16 cellular contexts compared by ENCODE assay signal in genomic region chr11:67264260-67264659, GRCh38. TPM values are rescaled to one million over a fixed set of nuclear protein-coding genes. Genes with fewer than 3 reads are reported as not detected.
DNase-seq lines count a peak whose midpoint lies in the region; ATAC-seq, FAIRE-seq and TF ChIP-seq lines count a peak whose summit lies in the region.
"Had no signal": no experiment of that assay in that cellular context is flagged by ENCODE, and none has a peak within 500 bp of the region (broad histone marks: within the 10 kb centered on the region; RNA-seq: fewer than 3 reads in every experiment).

No MANE protein-coding gene starts in this region.

- peaks cover 15 to 26% (median 25%) of the 10 kb centered on the region in 3 donors for H3K27me3 Mint-ChIP-seq in CD14-positive monocyte (ENCODE audit: low read depth in 3 of 3)
- H3K27me3 Mint-ChIP-seq in Caco-2 (ENCODE audit: insufficient read depth, unreplicated experiment) = no peaks in the 10 kb centered on the region
- peaks cover 2% of the 10 kb centered on the region for H3K27me3 Mint-ChIP-seq in activated naive CD8-positive, alpha-beta T cell treated with anti-CD3 and anti-CD28 coated beads, Interleukin-2, amount 50 U/mL, for 24 hours
- H3K27me3 Mint-ChIP-seq in natural killer cell (ENCODE audit: low read depth in 2 of 2) = peaks cover 0 to 3% of the 10 kb centered on the region in 2 donors

- H3K36me3 ChIP-seq in Caco-2 (ENCODE audit: control insufficient read depth, insufficient read depth, low read length) = 0 out of 2 replicates have a peak, but pooled peaks cover 3% of the 10 kb centered on the region
- H3K36me3 ChIP-seq: cardiac muscle cell, prostate gland had no signal

- H3K4me3 ChIP-seq in Caco-2 (ENCODE audit: low read depth, low read length) = no peak overlapping the region
- H3K4me3 ChIP-seq: cardiac muscle cell, prostate gland had no signal

- ATAC-seq in activated naive CD8-positive, alpha-beta T cell treated with anti-CD3 and anti-CD28 coated beads, Interleukin-2, amount 50 U/mL, for 24 hours = no peak
- ATAC-seq in natural killer cell = no peak
- ATAC-seq: PC-3 had no signal

- H3K27ac Mint-ChIP-seq in CD14-positive monocyte (peak overlapping the region in 4 of 7 donors; percentile 9 to 74 (median 36)), Caco-2 (ENCODE audit: unreplicated experiment) (no peak overlapping the region), natural killer cell (peak overlapping the region; percentile 67 to 97)
- peak overlapping the region; percentile 80 for H3K27ac Mint-ChIP-seq in activated naive CD8-positive, alpha-beta T cell treated with anti-CD3 and anti-CD28 coated beads, Interleukin-2, amount 50 U/mL, for 24 hours

- BruUV-seq in Caco-2 (replicated peaks; lab: Mats Ljungman, UMichigan) = no TSS peak

- H3K36me3 Mint-ChIP-seq in CD14-positive monocyte (peaks cover 20 to 25% of the 10 kb centered on the region in 2 donors), Caco-2 (ENCODE audit: insufficient read depth, unreplicated experiment) (peaks cover 45% of the 10 kb centered on the region), natural killer cell (no peaks in the 10 kb centered on the region)
- H3K36me3 Mint-ChIP-seq in activated naive CD8-positive, alpha-beta T cell treated with anti-CD3 and anti-CD28 coated beads, Interleukin-2, amount 50 U/mL, for 24 hours (ENCODE audit: low read depth) = peaks cover 21% of the 10 kb centered on the region

- TF ChIP-seq CTCF in CD14-positive monocyte (IDR thresholded peaks at IDR 0.05) (no peak), Caco-2 (IDR thresholded peaks at IDR 0.05; ENCODE audit: insufficient read depth in 1 of 2, low read depth in 1 of 2, low read length in 1 of 2, severe bottlenecking in 1 of 2, unreplicated experiment in 1 of 2) (no peak), natural killer cell (IDR thresholded peaks at IDR 0.05) (no peak), D721Med (IDR thresholded peaks at IDR 0.05; ENCODE audit: insufficient read depth, missing control alignments) (no peak)

- no peak for FAIRE-seq in D721Med (lab: Jason Lieb, UNC)

- DNase-seq in CD14-positive monocyte (ENCODE audit: low spot score) (no peak), Caco-2 (no peak), natural killer cell (no peak), D721Med (ENCODE audit: insufficient read length, low spot score) (no peak), amniotic stem cell (lab: John Stamatoyannopoulos, UW) (no peak)
- no peak for DNase-seq in activated naive CD8-positive, alpha-beta T cell treated with anti-CD3 and anti-CD28 coated beads, Interleukin-2, amount 50 U/mL, for 24 hours
- DNase-seq in NK-92 treated with Interleukin-12 subunit alpha and Interleukin-12 subunit beta, amount 100 ng/mL, for 24 hours (lab: John Stamatoyannopoulos, UW) = no peak
- DNase-seq: activated CD4-positive, CD25-positive, alpha-beta regulatory T cell; activated effector memory CD4-positive, alpha-beta T cell treated with Interleukin-2 at 50 U/mL for 16 hours; C1 segment of cervical spinal cord; islet precursor cell; NCI-H1694 treated with DMSO at 0.1 percent for 48 hours; NCI-H524 treated with DMSO at 0.1 percent for 48 hours; PC-3 had no signal

- peaks cover 0 to 2% (median 0%) of the 10 kb centered on the region in 7 donors for H3K9me3 Mint-ChIP-seq in CD14-positive monocyte
- no peaks in the 10 kb centered on the region for H3K9me3 Mint-ChIP-seq in Caco-2 (ENCODE audit: unreplicated experiment)
- H3K9me3 Mint-ChIP-seq in activated naive CD8-positive, alpha-beta T cell treated with anti-CD3 and anti-CD28 coated beads, Interleukin-2, amount 50 U/mL, for 24 hours = no peaks in the 10 kb centered on the region
- H3K9me3 Mint-ChIP-seq in natural killer cell = no peaks in the 10 kb centered on the region

- intact Hi-C loops in CD14-positive monocyte (cut with micrococcal nuclease) (loop anchor here in 1 of 2 donors (5.0 kb wide), 1 partner anchor 118 kb away; no protein-coding TSS in a partner anchor), Caco-2 (cut with micrococcal nuclease; ENCODE audit: unreplicated experiment) (no loop called here), natural killer cell (cut with micrococcal nuclease) (no loop called here)

- no peaks in the 10 kb centered on the region for H3K9me3 ChIP-seq in Caco-2
- H3K9me3 ChIP-seq: prostate gland had no signal

- H3K27me3 ChIP-seq in Caco-2 (replicated peaks; ENCODE audit: control insufficient read depth, insufficient read depth, low read length) = no peaks in the 10 kb centered on the region
- H3K27me3 ChIP-seq: cardiac muscle cell had no signal

- CTCF ChIA-PET in Caco-2 (lab: Charles Lee) = interaction anchor here (1.0 to 1.9 kb wide), 2 partner anchors 16 to 53 kb away, joined by 4 to 13 read pairs; no protein-coding TSS in a partner anchor

- H3K4me1 ChIP-seq in Caco-2 = peaks cover 36% of the 10 kb centered on the region

- H3K4me1 Mint-ChIP-seq in CD14-positive monocyte (peaks cover 61% of the 10 kb centered on the region), Caco-2 (ENCODE audit: low read depth, unreplicated experiment) (peaks cover 26% of the 10 kb centered on the region), natural killer cell (peaks cover 41 to 61% of the 10 kb centered on the region in 2 donors)
- peaks cover 67% of the 10 kb centered on the region for H3K4me1 Mint-ChIP-seq in activated naive CD8-positive, alpha-beta T cell treated with anti-CD3 and anti-CD28 coated beads, Interleukin-2, amount 50 U/mL, for 24 hours

- POLR2A ChIA-PET in Caco-2 (lab: Charles Lee) = no interaction called here

- H3K4me3 Mint-ChIP-seq in CD14-positive monocyte = peak overlapping the region in 1 of 2 donors; percentile 32
- H3K4me3 Mint-ChIP-seq in Caco-2 (ENCODE audit: unreplicated experiment) = peak overlapping the region; percentile 57
- peak overlapping the region; percentile 48 for H3K4me3 Mint-ChIP-seq in activated naive CD8-positive, alpha-beta T cell treated with anti-CD3 and anti-CD28 coated beads, Interleukin-2, amount 50 U/mL, for 24 hours
- peak overlapping the region; percentile 66 for H3K4me3 Mint-ChIP-seq in natural killer cell

RNA-seq across cellular contexts. Expression of gene GRK2, which starts 2.0 kb away (rescaled TPM):
- 10 to 100 TPM; 34.9 to 43.0 TPM for polyA plus RNA-seq in CD14-positive monocyte
- total RNA-seq in Caco-2 (2022) = 113 and 120 TPM in 2 replicates
- 100 to 1,000 TPM; 390 to 482 (median 441) TPM for total RNA-seq in natural killer cell

RNA-seq across cellular contexts. Expression of gene ANKRD13D, which starts 24.8 kb away (rescaled TPM):
- polyA plus RNA-seq in CD14-positive monocyte = 10 to 100 TPM in 1 of 2 donors, 1 to 10 TPM in 1; 9.1 to 10.3 TPM
- total RNA-seq in Caco-2 (2022) (83.3 and 88.6 TPM in 2 replicates), natural killer cell (100 to 1,000 TPM; 212 to 316 (median 231) TPM)

RNA-seq across cellular contexts. Expression of gene SSH3, which starts 39.1 kb away (rescaled TPM):
- polyA plus RNA-seq in CD14-positive monocyte = 1 to 10 TPM; 3.6 to 5.8 TPM
- 81.2 and 89.6 TPM in 2 replicates for total RNA-seq in Caco-2 (2022)
- total RNA-seq in natural killer cell = 10 to 100 TPM; 34.3 to 42.7 (median 38.1) TPM
